Comparison of ENCODE assay signal across 8 cellular contexts in genomic region chr1:160428655-160429054, GRCh38.
DNase-seq lines count a peak whose midpoint lies in the region; ATAC-seq lines count a peak whose summit lies in the region.

No MANE protein-coding gene starts in this region.

- ATAC-seq in GM21723 (IDR thresholded peaks at IDR 0.05; ENCODE audit: unreplicated experiment) (peak; percentile 21), GM21529 (IDR thresholded peaks at IDR 0.05; ENCODE audit: unreplicated experiment) (no peak)

- DNase-seq in COR-L47 (lab: John Stamatoyannopoulos, UW) (peak; percentile 10), NCI-H69 (lab: John Stamatoyannopoulos, UW) (peak; percentile 46), head of caudate nucleus (peak; percentile 30 to 79 (median 60)), retina (peak; percentile 28), DMS79 treated with DMSO at 0.1 percent for 48 hours (lab: John Stamatoyannopoulos, UW) (no peak)
- DNase-seq in activated T-helper 9 cell treated with anti-CD3 and anti-CD28 coated beads, Interleukin-2, amount 50 U/mL, for 16 hours (ENCODE audit: low read depth): peak; percentile 15

- intact Hi-C loops in head of caudate nucleus (cut with DNase I): loop anchor here (5.0 kb wide), 1 partner anchor 179 kb away; no protein-coding TSS in a partner anchor
